7 cellular contexts compared by ENCODE assay signal in the genomic region with DNA sequence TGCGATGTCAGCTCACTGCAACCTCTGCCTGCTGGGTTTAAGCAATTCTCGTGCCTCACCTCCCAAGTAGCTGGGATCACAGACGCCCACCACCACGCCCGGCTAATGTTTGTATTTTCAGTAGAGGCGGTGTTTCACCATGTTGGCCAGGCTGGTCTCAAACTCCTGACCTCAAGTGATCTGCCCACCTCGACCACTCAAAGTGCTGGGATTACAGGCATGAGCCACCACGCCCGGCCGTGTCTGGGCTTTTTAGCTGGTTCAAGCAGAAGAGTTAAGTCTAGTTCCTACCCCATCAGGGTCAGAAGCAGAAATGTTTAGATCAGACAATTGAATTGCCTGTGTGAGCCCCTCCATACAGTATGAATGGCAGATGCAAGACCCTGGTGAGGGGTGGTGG. TPM values are rescaled to one million over a fixed set of nuclear protein-coding genes. Genes with fewer than 3 reads are reported as not detected.
"Had no signal": no experiment of that assay in that cellular context is flagged by ENCODE, and none has a peak within 500 bp of the region (broad histone marks: within the 10 kb centered on the region; RNA-seq: fewer than 3 reads in every experiment).

No MANE protein-coding gene starts in this region.

- H3K4me1 Mint-ChIP-seq: IgD-negative memory B cell had no signal

- DNase-seq: IMR-90, KBM-7, KG1 had no signal

- H3K4me3 ChIP-seq: K562 had no signal

- H3K27ac ChIP-seq: HL-60 had no signal

- H3K27ac Mint-ChIP-seq: IgD-negative memory B cell had no signal

- FAIRE-seq: HepG2, K562 had no signal

- ATAC-seq: HepG2, K562 had no signal

- H3K27me3 Mint-ChIP-seq: IgD-negative memory B cell had no signal

RNA-seq across cellular contexts. Expression of a gene that starts 27.7 kb away (rescaled TPM):
- total RNA-seq: K562 had no signal
- polyA plus RNA-seq: IgD-negative memory B cell, K562 had no signal
